9 cellular contexts compared by ENCODE assay signal in genomic region chr9:16828335-16829281, GRCh38. TPM values are rescaled to one million over a fixed set of nuclear protein-coding genes. Genes with fewer than 3 reads are reported as not detected.
DNase-seq lines count a peak whose midpoint lies in the region; ATAC-seq and TF ChIP-seq lines count a peak whose summit lies in the region.
"Had no signal": no experiment of that assay in that cellular context is flagged by ENCODE, and none has a peak within 500 bp of the region (broad histone marks: within the 10 kb centered on the region; RNA-seq: fewer than 3 reads in every experiment).

No MANE protein-coding gene starts in this region.

- peak; percentile 66 for DNase-seq in AG08395 (ENCODE audit: low spot score)
- peak; percentile 72 for DNase-seq in NCI-H69 (lab: John Stamatoyannopoulos, UW)
- peak; percentile 85 for DNase-seq in fibroblast of mammary gland (ENCODE audit: low read depth)
- peak; percentile 59 for DNase-seq in myocyte (ENCODE audit: low read depth)
- DNase-seq in Kasumi-1 (lab: John Stamatoyannopoulos, UW), result no peak
- DNase-seq: Calu3 had no signal

- H3K36me3 Mint-ChIP-seq in activated T-helper 17 cell treated with anti-CD3 and anti-CD28 coated beads, Interleukin-2, amount 50 U/mL, for 72 hours (ENCODE audit: low read depth), result no peaks in the 10 kb centered on the region

- no peaks in the 10 kb centered on the region for H3K4me1 Mint-ChIP-seq in activated T-helper 17 cell treated with anti-CD3 and anti-CD28 coated beads, Interleukin-2, amount 50 U/mL, for 72 hours

- no peak for ATAC-seq in HG02678 (IDR thresholded peaks at IDR 0.05; ENCODE audit: unreplicated experiment)
- no peak for ATAC-seq in activated T-helper 17 cell treated with anti-CD3 and anti-CD28 coated beads, Interleukin-2, amount 50 U/mL, for 72 hours (replicated peaks)
- no peak for ATAC-seq in HG02885 (IDR thresholded peaks at IDR 0.05; ENCODE audit: poor library complexity, unreplicated experiment)

- peaks cover 4% of the 10 kb centered on the region for H3K27me3 Mint-ChIP-seq in activated T-helper 17 cell treated with anti-CD3 and anti-CD28 coated beads, Interleukin-2, amount 50 U/mL, for 72 hours

- H3K9me3 Mint-ChIP-seq in activated T-helper 17 cell treated with anti-CD3 and anti-CD28 coated beads, Interleukin-2, amount 50 U/mL, for 72 hours, result peaks cover 8% of the 10 kb centered on the region

- peak overlapping the region; percentile 30 for H3K4me3 ChIP-seq in fibroblast of mammary gland (ENCODE audit: control insufficient read depth, low read depth, low read length)

- no peak for TF ChIP-seq CTCF in fibroblast of mammary gland (conservative IDR thresholded peaks at IDR 0.05; ENCODE audit: control insufficient read depth, insufficient read depth, low read depth, low read length)

- H3K4me3 Mint-ChIP-seq in activated T-helper 17 cell treated with anti-CD3 and anti-CD28 coated beads, Interleukin-2, amount 50 U/mL, for 72 hours, result no peak overlapping the region

- no peak overlapping the region for H3K27ac Mint-ChIP-seq in activated T-helper 17 cell treated with anti-CD3 and anti-CD28 coated beads, Interleukin-2, amount 50 U/mL, for 72 hours

RNA-seq across cellular contexts. Expression of gene BNC2, which starts 41.9 kb away (rescaled TPM):
- total RNA-seq in myocyte, result 31.8 and 32.4 TPM in 2 replicates
- 6.7 TPM for polyA plus RNA-seq in myocyte (2012)
- total RNA-seq in activated T-helper 17 cell treated with anti-CD3 and anti-CD28 coated beads, Interleukin-2, amount 50 U/mL, for 72 hours, result not detected
- total RNA-seq: Calu3 had no signal

Comparison
In these comparisons a context has a peak if more than half of its experiments do, and no peak if none do; other contexts are left out.
1. DNase-seq: peak in AG08395 (single experiment), NCI-H69 (single experiment), fibroblast of mammary gland (single experiment) and myocyte (single experiment); none in Kasumi-1 (0 of 2).
2. RNA of gene BNC2, which starts 41.9 kb away (total RNA-seq): 31.8 to 32.4 TPM in myocyte; not detected in activated T-helper 17 cell treated with anti-CD3 and anti-CD28 coated beads, Interleukin-2, amount 50 U/mL, for 72 hours; every median in the first group is over 10 times any median in the second.